Comparison of ENCODE assay signal across 8 cellular contexts in the genomic region with DNA sequence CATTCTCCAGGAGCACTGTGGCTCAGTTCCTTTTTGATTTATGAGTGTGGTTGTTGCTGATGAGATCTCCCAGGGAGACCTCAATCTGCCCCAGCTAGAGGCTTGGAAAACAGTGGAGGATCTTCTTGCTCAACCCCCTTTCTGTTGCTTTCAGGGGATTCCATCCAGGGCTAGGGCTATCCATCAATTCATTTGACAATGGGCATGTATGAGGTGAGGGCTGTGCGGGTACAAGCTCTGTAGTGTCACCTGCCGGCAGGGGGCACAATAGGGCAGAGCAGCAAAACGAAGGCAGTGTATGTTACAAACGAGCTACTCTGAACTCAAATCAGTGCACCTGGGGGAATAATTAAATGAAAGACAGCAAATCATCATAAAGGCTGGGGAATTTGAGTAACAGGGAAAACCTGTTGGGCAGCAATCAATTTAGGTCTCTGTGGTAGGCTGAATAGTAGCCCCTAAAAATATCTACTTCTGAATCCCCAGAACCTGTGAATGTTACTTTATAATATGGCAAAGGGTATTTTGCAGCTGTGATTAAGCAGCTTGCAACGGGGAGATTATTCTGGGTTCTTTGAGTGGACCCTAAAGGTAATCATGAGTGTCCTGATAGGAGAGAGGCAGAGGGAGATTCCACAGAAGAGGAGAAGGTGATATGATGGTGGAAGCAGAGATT.
DNase-seq lines count a peak whose midpoint lies in the region; ATAC-seq and TF ChIP-seq lines count a peak whose summit lies in the region.

No MANE protein-coding gene starts in this region.

- H3K36me3 Mint-ChIP-seq in CD8-positive, alpha-beta memory T cell, result no peaks in the 10 kb centered on the region

- no peaks in the 10 kb centered on the region for H3K9me3 Mint-ChIP-seq in CD8-positive, alpha-beta memory T cell

- in situ Hi-C loops in HAP-1 (cut with MboI; ENCODE audit: low sequenced_read_pairs), result loop anchor here (5.0 to 10.0 kb wide), 2 partner anchors 237 to 759 kb away; no protein-coding TSS in a partner anchor
- in situ Hi-C loops in mammary epithelial cell (cut with MboI; ENCODE audit: low sequenced_read_pairs in 2 of 2), result loop anchor here (5.0 to 25.0 kb wide), 5 partner anchors 96 to 759 kb away; no protein-coding TSS in a partner anchor

- H3K27me3 ChIP-seq in CD8-positive, alpha-beta memory T cell (ENCODE audit: insufficient read depth, low read length, poor library complexity, severe bottlenecking), result no peaks in the 10 kb centered on the region
- H3K27me3 ChIP-seq in HAP-1 (ENCODE audit: low read depth) (no peaks in the 10 kb centered on the region; the same call in 1 of the 2 replicates), mammary epithelial cell (ENCODE audit: insufficient read depth, low read length) (no peaks in the 10 kb centered on the region), left lung (no peaks in the 10 kb centered on the region)

- H3K27ac Mint-ChIP-seq in CD8-positive, alpha-beta memory T cell, result no peak overlapping the region

- POLR2A ChIA-PET in CD8-positive, alpha-beta memory T cell (lab: Charles Lee), result no interaction called here

- no peaks in the 10 kb centered on the region for H3K9me3 ChIP-seq in CD8-positive, alpha-beta memory T cell (ENCODE audit: low read length)
- no peaks in the 10 kb centered on the region for H3K9me3 ChIP-seq in HAP-1
- no peaks in the 10 kb centered on the region for H3K9me3 ChIP-seq in mammary epithelial cell (replicated peaks; ENCODE audit: insufficient read depth, low read length)
- no peaks in the 10 kb centered on the region for H3K9me3 ChIP-seq in left lung

- no peak overlapping the region for H3K4me3 ChIP-seq in CD8-positive, alpha-beta memory T cell (ENCODE audit: low read length)
- H3K4me3 ChIP-seq in HAP-1 (no peak overlapping the region), WI38 (ENCODE audit: low read depth, low read length) (no peak overlapping the region), mammary epithelial cell (replicated peaks in 1 of 3; ENCODE audit: insufficient read depth in 1 of 3, low read depth in 2 of 3, low read length in 3 of 3) (no peak overlapping the region), left lung (no peak overlapping the region)

- WGBS in mammary epithelial cell (ENCODE audit: low coverage, missing lambda C conversion rate), result 19% methylated on average over 5 of the region's 5 CpGs

- H3K4me1 ChIP-seq in CD8-positive, alpha-beta memory T cell (ENCODE audit: insufficient read depth, low read length), result no peaks in the 10 kb centered on the region
- H3K4me1 ChIP-seq in HAP-1 (no peaks in the 10 kb centered on the region), mammary epithelial cell (ENCODE audit: insufficient read depth, low read length) (peaks cover 20% of the 10 kb centered on the region), left lung (no peaks in the 10 kb centered on the region)

- no peak overlapping the region for H3K27ac ChIP-seq in CD8-positive, alpha-beta memory T cell (ENCODE audit: low read depth, low read length)
- no peak overlapping the region for H3K27ac ChIP-seq in mammary epithelial cell (ENCODE audit: insufficient read depth, low read depth, low read length)
- H3K27ac ChIP-seq in left lung, result no peak overlapping the region

- H3K4me3 Mint-ChIP-seq in CD8-positive, alpha-beta memory T cell, result no peak overlapping the region

- H2AFZ ChIP-seq in mammary epithelial cell (ENCODE audit: low read depth, low read length), result no peak overlapping the region

- H3K79me2 ChIP-seq in mammary epithelial cell (ENCODE audit: insufficient read depth, low read length), result no peaks in the 10 kb centered on the region

- no TSS peak for BruUV-seq in mammary epithelial cell (replicated peaks; lab: Mats Ljungman, UMichigan)

- DNase-seq in CD8-positive, alpha-beta memory T cell, result peak; percentile 42 to 80 (median 60)
- peak; percentile 51 to 88 for DNase-seq in HAP-1 (ENCODE audit: low spot score in 2 of 2)
- peak; percentile 6 for DNase-seq in NCI-H2081 treated with DMSO at 0.1 percent for 48 hours (lab: John Stamatoyannopoulos, UW)
- peak; percentile 50 for DNase-seq in mammary epithelial cell
- peak; percentile 50 to 82 for DNase-seq in left lung
- DNase-seq in stimulated activated CD4-positive, alpha-beta T cell treated with anti-CD3 and anti-CD28 coated beads, Interleukin-4, amount 100 ng/mL, for 48 hours (ENCODE audit: low read depth in 2 of 2), result peak; percentile 67 to 76

- H3K36me3 ChIP-seq in CD8-positive, alpha-beta memory T cell (ENCODE audit: insufficient read depth, low read length), result no peaks in the 10 kb centered on the region
- no peaks in the 10 kb centered on the region for H3K36me3 ChIP-seq in HAP-1 (replicated peaks)
- H3K36me3 ChIP-seq in mammary epithelial cell (ENCODE audit: insufficient read depth, low read length), result no peaks in the 10 kb centered on the region
- H3K36me3 ChIP-seq in left lung, result no peaks in the 10 kb centered on the region

- dilution Hi-C loops in mammary epithelial cell (cut with HindIII; ENCODE audit: low sequenced_read_pairs), result loop anchor here (10.0 to 25.0 kb wide), 2 partner anchors 243 to 759 kb away; no protein-coding TSS in a partner anchor

- H3K9ac ChIP-seq in mammary epithelial cell (ENCODE audit: insufficient read depth, low read length), result no peak overlapping the region

- peak; percentile 96 for ATAC-seq in left lung
- ATAC-seq in HG02840 (IDR thresholded peaks at IDR 0.05; ENCODE audit: low FRiP score, unreplicated experiment), result no peak

- H3K4me1 Mint-ChIP-seq in CD8-positive, alpha-beta memory T cell, result no peaks in the 10 kb centered on the region

- CTCF ChIA-PET in CD8-positive, alpha-beta memory T cell (lab: Charles Lee), result interaction anchor here (0.6 to 4.8 kb wide), 27 partner anchors 9 to 818 kb away, joined by 3 to 69 read pairs (median 4); no protein-coding TSS in a partner anchor
- CTCF ChIA-PET in mammary epithelial cell (lab: Charles Lee; ENCODE audit: low non-redundant PET), result interaction anchor here (0.5 to 1.8 kb wide), 15 partner anchors 13 to 637 kb away, joined by 3 to 9 read pairs (median 5); no protein-coding TSS in a partner anchor

- TF ChIP-seq CTCF in WI38 (IDR thresholded peaks at IDR 0.05; ENCODE audit: low read depth, low read length), result peak; percentile 87
- peak; percentile 96 for TF ChIP-seq CTCF in mammary epithelial cell (conservative IDR thresholded peaks at IDR 0.05 in 1 of 2, IDR thresholded peaks at IDR 0.05 in 1 of 2; ENCODE audit: extremely low read depth in 1 of 2, insufficient read depth in 1 of 2, low read depth in 1 of 2, low read length in 2 of 2)
- peak; percentile 45 to 74 for TF ChIP-seq CTCF in left lung (IDR thresholded peaks at IDR 0.05)

- H3K27me3 Mint-ChIP-seq in CD8-positive, alpha-beta memory T cell, result peaks cover 5 to 6% of the 10 kb centered on the region in 2 donors

- intact Hi-C loops in mammary epithelial cell (cut with micrococcal nuclease), result loop anchor here (1.0 to 5.0 kb wide), 6 partner anchors 45 to 759 kb away; a partner anchor contains a TSS
- intact Hi-C loops in left lung (cut with DNase I), result no loop called here

- no peaks in the 10 kb centered on the region for H4K20me1 ChIP-seq in mammary epithelial cell (ENCODE audit: insufficient read depth, low read length)

- no peak overlapping the region for H3K4me2 ChIP-seq in mammary epithelial cell (ENCODE audit: insufficient read depth, low read depth, low read length)

Comparison
In these comparisons a context has a peak if more than half of its experiments do, and no peak if none do; other contexts are left out.
1. DNase-seq: peak in every context shown above with its lines; median percentile 72 in stimulated activated CD4-positive, alpha-beta T cell treated with anti-CD3 and anti-CD28 coated beads, Interleukin-4, amount 100 ng/mL, for 48 hours; 70 in HAP-1; 66 in left lung; 60 in CD8-positive, alpha-beta memory T cell; 50 in mammary epithelial cell; 6 in NCI-H2081 treated with DMSO at 0.1 percent for 48 hours.